ENCODE assay signal across 23 cellular contexts in genomic region chr1:47537268-47537667, GRCh38.
"Had no signal": no experiment of that assay in that cellular context is flagged by ENCODE, and none has a peak within 500 bp of the region (broad histone marks: within the 10 kb centered on the region; RNA-seq: fewer than 3 reads in every experiment).

No MANE protein-coding gene starts in this region.

- FAIRE-seq: endothelial cell of umbilical vein, frontal cortex, islet of Langerhans, keratinocyte had no signal

- H3K9me3 ChIP-seq: lower lobe of right lung, mucosa of descending colon had no signal

- ATAC-seq: foreskin keratinocyte; gastroesophageal sphincter; heart right ventricle; left cardiac atrium; left ventricle myocardium superior; naive thymus-derived CD8-positive, alpha-beta T cell had no signal

- H3K4me3 ChIP-seq: dorsolateral prefrontal cortex, esophagus muscularis mucosa, gastroesophageal sphincter, heart right ventricle, left lung, lower lobe of right lung, mucosa of descending colon had no signal

- DNase-seq: cortex of kidney; dorsolateral prefrontal cortex; effector CD4-positive, alpha-beta T cell; effector memory CD4-positive, alpha-beta T cell; foreskin keratinocyte; glutamatergic neuron; head of caudate nucleus; heart right ventricle; hippocampal formation; left cardiac atrium; left lung; left ventricle myocardium superior; lower lobe of right lung; mesenchymal stem cell; naive B cell; naive thymus-derived CD8-positive, alpha-beta T cell had no signal

- H3K4me1 ChIP-seq: foreskin keratinocyte had no signal

- H3K36me3 ChIP-seq: esophagus muscularis mucosa, gastroesophageal sphincter, heart right ventricle, left lung, lower lobe of right lung had no signal

- H3K27ac ChIP-seq: dorsolateral prefrontal cortex, esophagus muscularis mucosa, foreskin keratinocyte, gastroesophageal sphincter, heart right ventricle, left lung, lower lobe of right lung had no signal
